1 cellular context compared by ENCODE assay signal in the genomic region with DNA sequence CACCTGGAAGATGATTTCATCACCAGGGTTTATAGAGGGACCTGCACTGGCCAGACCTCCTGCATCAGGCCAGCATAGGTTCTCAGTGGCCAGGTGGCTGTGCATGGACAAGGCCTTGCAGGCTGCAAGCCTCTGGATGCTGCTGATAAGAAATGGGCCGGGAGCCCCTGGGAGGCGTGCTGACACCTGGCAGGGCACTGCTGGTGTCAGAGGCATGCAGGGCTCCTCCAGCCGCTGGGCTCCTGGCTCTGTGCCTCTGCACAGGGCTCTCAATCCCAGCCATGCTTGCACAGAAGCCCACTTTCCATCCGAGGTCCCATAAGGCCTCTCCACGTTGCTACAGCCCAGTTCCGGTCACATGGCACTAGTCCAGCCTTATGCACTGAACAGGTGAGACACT.
A peak's percentile ranks its signal among the peaks of the same experiment; 100 is the strongest.
TF ChIP-seq lines count a peak whose summit lies in the region.

No MANE protein-coding gene starts in this region.

TF ChIP-seq in H1, 55 proteins besides CTCF, POLR2A, EP300 and RAD21:
- TF ChIP-seq, protein P1, sequence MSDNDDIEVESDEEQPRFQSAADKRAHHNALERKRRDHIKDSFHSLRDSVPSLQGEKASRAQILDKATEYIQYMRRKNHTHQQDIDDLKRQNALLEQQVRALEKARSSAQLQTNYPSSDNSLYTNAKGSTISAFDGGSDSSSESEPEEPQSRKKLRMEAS (IDR thresholded peaks at IDR 0.05) = 0 out of 2 replicates have a peak, but pooled peaks have one; percentile 11
- TF ChIP-seq HDAC6 (IDR thresholded peaks at IDR 0.05; ENCODE audit: low read depth, low read length) = no peak
